In genomic region chr13:110521946-110522345, GRCh38 we compare ENCODE assay signal across 14 cellular contexts. TPM values are rescaled to one million over a fixed set of nuclear protein-coding genes. Genes with fewer than 3 reads are reported as not detected.
A peak's percentile ranks its signal among the peaks of the same experiment; 100 is the strongest.
DNase-seq lines count a peak whose midpoint lies in the region; ATAC-seq and TF ChIP-seq lines count a peak whose summit lies in the region.
"Had no signal": no experiment of that assay in that cellular context is flagged by ENCODE, and none has a peak within 500 bp of the region (broad histone marks: within the 10 kb centered on the region; RNA-seq: fewer than 3 reads in every experiment).

No MANE protein-coding gene starts in this region.

- intact Hi-C loops in right cardiac atrium (cut with DNase I) (no loop called here), Right ventricle myocardium inferior (cut with DNase I) (loop anchor here (1.0 kb wide), 1 partner anchor 14 kb away; no protein-coding TSS in a partner anchor)

- DNase-seq in right cardiac atrium: no peak
- DNase-seq in Right ventricle myocardium inferior (ENCODE audit: missing footprints): no peak
- DNase-seq in SKM-1 (lab: John Stamatoyannopoulos, UW; ENCODE audit: unreplicated experiment): peak; percentile 85
- no peak for DNase-seq in COLO829 (ENCODE audit: low spot score)
- DNase-seq in UCSD-AML1 (lab: John Stamatoyannopoulos, UW; ENCODE audit: unreplicated experiment): no peak
- DNase-seq in NCI-H446 treated with DMSO at 0.1 percent for 48 hours (lab: John Stamatoyannopoulos, UW): no peak
- DNase-seq: activated CD4-positive, CD25-positive, alpha-beta regulatory T cell treated with anti-CD3 and anti-CD28 coated beads, Interleukin-2, amount 50 U/mL, for 72 hours; central memory CD4-positive, alpha-beta T cell; HCEC 1CT; nephron progenitor cell; SJCRH30; stimulated activated naive CD4-positive, alpha-beta T cell had no signal

- H3K4me3 ChIP-seq in right cardiac atrium (ENCODE audit: low read length) (no peak overlapping the region), liver (ENCODE audit: low read depth in 1 of 3, low read length in 3 of 3) (no peak overlapping the region)
- H3K4me3 ChIP-seq: SJCRH30 had no signal

- no peaks in the 10 kb centered on the region for H3K9me3 ChIP-seq in right cardiac atrium (ENCODE audit: control insufficient read depth, low read length)
- no peaks in the 10 kb centered on the region for H3K9me3 ChIP-seq in liver (ENCODE audit: control insufficient read depth in 4 of 4, low read length in 3 of 4)
- H3K9me3 ChIP-seq: SJCRH30 had no signal

- TF ChIP-seq RAD21 in liver (IDR thresholded peaks at IDR 0.05): no peak

- WGBS in right cardiac atrium: 88% methylated on average over 7 of the region's 7 CpGs
- WGBS in liver: 52% methylated on average over 7 of the region's 7 CpGs

- peak overlapping the region; percentile 22 for H3K27ac ChIP-seq in right cardiac atrium (ENCODE audit: low read length)
- peak overlapping the region; percentile 78 for H3K27ac ChIP-seq in liver (ENCODE audit: low read depth in 1 of 2, low read length in 2 of 2)
- H3K27ac ChIP-seq: SJCRH30 had no signal

- H3K36me3 ChIP-seq in liver (ENCODE audit: control insufficient read depth in 4 of 4, insufficient read depth in 3 of 4, low read depth in 1 of 4, low read length in 3 of 4): peaks cover 0 to 7% (median 0%) of the 10 kb centered on the region in 4 donors
- H3K36me3 ChIP-seq: SJCRH30 had no signal

- ATAC-seq in right cardiac atrium (no peak), Right ventricle myocardium inferior (no peak), HG02840 (IDR thresholded peaks at IDR 0.05; ENCODE audit: low FRiP score, unreplicated experiment) (no peak)

- H3K4me1 ChIP-seq in right cardiac atrium (ENCODE audit: control insufficient read depth, insufficient read depth, low read length) (peaks cover 11% of the 10 kb centered on the region), liver (ENCODE audit: control insufficient read depth in 4 of 4, insufficient read depth in 4 of 4, low read length in 3 of 4) (peaks cover 27 to 68% (median 62%) of the 10 kb centered on the region in 4 donors)

- H3K27me3 ChIP-seq in right cardiac atrium (ENCODE audit: control insufficient read depth, insufficient read depth): no peaks in the 10 kb centered on the region
- H3K27me3 ChIP-seq in liver (ENCODE audit: control insufficient read depth in 4 of 4, insufficient read depth in 4 of 4, low read length in 3 of 4): no peaks in the 10 kb centered on the region
- H3K27me3 ChIP-seq: SJCRH30 had no signal

- peak overlapping the region in 1 of 2 donors; percentile 32 for H3K9ac ChIP-seq in liver (ENCODE audit: low read depth in 1 of 2, low read length in 2 of 2)

- no peak for TF ChIP-seq CTCF in liver (IDR thresholded peaks at IDR 0.05; ENCODE audit: low read depth, low read length, missing input control)

TF ChIP-seq in liver, 16 proteins besides CTCF, POLR2A, EP300 and RAD21:
- peak; percentile 19 for TF ChIP-seq ZBTB33 (IDR thresholded peaks at IDR 0.05)
- TF ChIP-seq JUND (IDR thresholded peaks at IDR 0.05): no peak
- no peak for TF ChIP-seq NR2F2 (IDR thresholded peaks at IDR 0.05)
- no peak for TF ChIP-seq EGR1 (IDR thresholded peaks at IDR 0.05; ENCODE audit: low read depth in 2 of 2)
- peak in 1 of 2 donors; percentile 41 for TF ChIP-seq HNF4A (conservative IDR thresholded peaks at IDR 0.05)
- TF ChIP-seq RXRA (IDR thresholded peaks at IDR 0.05): peak in 1 of 2 donors; percentile 55

RNA-seq across cellular contexts. Expression of gene RAB20, which starts 39.6 kb away (rescaled TPM):
- 10 to 100 TPM; 10.5 to 15.3 (median 12.3) TPM for total RNA-seq in right cardiac atrium
- polyA plus RNA-seq in right cardiac atrium: 11.8 TPM
- total RNA-seq in Right ventricle myocardium inferior: 10.5 TPM
- 10 to 100 TPM in 1 of 2 donors, 1 to 10 TPM in 1; 9.8 to 31.0 TPM for total RNA-seq in liver
- 10 to 100 TPM; 19.3 to 36.9 TPM for polyA plus RNA-seq in liver
